9 cellular contexts compared by ENCODE assay signal in genomic region chr7:43905954-43906326, GRCh38. TPM values are rescaled to one million over a fixed set of nuclear protein-coding genes. Genes with fewer than 3 reads are reported as not detected.
A peak's percentile ranks its signal among the peaks of the same experiment; 100 is the strongest.
DNase-seq lines count a peak whose midpoint lies in the region; ATAC-seq, FAIRE-seq and TF ChIP-seq lines count a peak whose summit lies in the region.
"Had no signal": no experiment of that assay in that cellular context is flagged by ENCODE, and none has a peak within 500 bp of the region (broad histone marks: within the 10 kb centered on the region; RNA-seq: fewer than 3 reads in every experiment).

No MANE protein-coding gene starts in this region.

- CTCF ChIA-PET in activated CD4-positive, alpha-beta T cell treated with anti-CD3 and anti-CD28 coated beads for 36 hours (lab: Charles Lee): no interaction called here
- CTCF ChIA-PET in HepG2 (lab: Yijun Ruan, JAX; ENCODE audit: low intra/inter-chr PET ratio, low total read pairs): no interaction called here

- no peaks in the 10 kb centered on the region for H3K9me3 Mint-ChIP-seq in activated CD4-positive, alpha-beta T cell treated with anti-CD3 and anti-CD28 coated beads for 36 hours (ENCODE audit: low read depth)
- no peaks in the 10 kb centered on the region for H3K9me3 Mint-ChIP-seq in dendritic cell treated with granulocyte-macrophage colony-stimulating factor and Interleukin-4, amounts not matched to agents 40 ng/mL and 50 ng/mL, for 4 days
- H3K9me3 Mint-ChIP-seq in stimulated activated memory B cell treated with anti-CD40 and anti-IgM and Interleukin-4, amounts not matched to agents 10 μg/mL and 1 μg/mL and 100 μg/mL, for 72 hours: no peaks in the 10 kb centered on the region

- H3K27me3 Mint-ChIP-seq in activated CD4-positive, alpha-beta T cell treated with anti-CD3 and anti-CD28 coated beads for 36 hours: no peaks in the 10 kb centered on the region
- no peaks in the 10 kb centered on the region for H3K27me3 Mint-ChIP-seq in dendritic cell treated with granulocyte-macrophage colony-stimulating factor and Interleukin-4, amounts not matched to agents 40 ng/mL and 50 ng/mL, for 4 days
- no peaks in the 10 kb centered on the region for H3K27me3 Mint-ChIP-seq in stimulated activated memory B cell treated with anti-CD40 and anti-IgM and Interleukin-4, amounts not matched to agents 10 μg/mL and 1 μg/mL and 100 μg/mL, for 72 hours

- H3K4me3 Mint-ChIP-seq in activated CD4-positive, alpha-beta T cell treated with anti-CD3 and anti-CD28 coated beads for 36 hours: peak overlapping the region; percentile 89
- peak overlapping the region; percentile 91 for H3K4me3 Mint-ChIP-seq in dendritic cell treated with granulocyte-macrophage colony-stimulating factor and Interleukin-4, amounts not matched to agents 40 ng/mL and 50 ng/mL, for 4 days
- peak overlapping the region; percentile 93 for H3K4me3 Mint-ChIP-seq in stimulated activated memory B cell treated with anti-CD40 and anti-IgM and Interleukin-4, amounts not matched to agents 10 μg/mL and 1 μg/mL and 100 μg/mL, for 72 hours

- no peak for FAIRE-seq in HepG2 (lab: Jason Lieb, UNC)
- FAIRE-seq: colon had no signal

- no peaks in the 10 kb centered on the region; the same call in 1 of the 2 replicates for H3K79me2 ChIP-seq in KMS-11 (ENCODE audit: insufficient read depth, low read depth)
- H3K79me2 ChIP-seq in HepG2 (ENCODE audit: insufficient read depth, low read length): peaks cover 44% of the 10 kb centered on the region

- H4K20me1 ChIP-seq in KMS-11 (ENCODE audit: insufficient read depth) (no peaks in the 10 kb centered on the region), HepG2 (ENCODE audit: insufficient read depth, low read length) (peaks cover 23% of the 10 kb centered on the region)

- H3K4me1 Mint-ChIP-seq in activated CD4-positive, alpha-beta T cell treated with anti-CD3 and anti-CD28 coated beads for 36 hours: peaks cover 33% of the 10 kb centered on the region
- H3K4me1 Mint-ChIP-seq in dendritic cell treated with granulocyte-macrophage colony-stimulating factor and Interleukin-4, amounts not matched to agents 40 ng/mL and 50 ng/mL, for 4 days (ENCODE audit: low read depth): peaks cover 39% of the 10 kb centered on the region
- H3K4me1 Mint-ChIP-seq in stimulated activated memory B cell treated with anti-CD40 and anti-IgM and Interleukin-4, amounts not matched to agents 10 μg/mL and 1 μg/mL and 100 μg/mL, for 72 hours: peaks cover 37% of the 10 kb centered on the region

- no peak for TF ChIP-seq POLR2A in HepG2 (IDR thresholded peaks at IDR 0.05; ENCODE audit: insufficient read depth in 1 of 2, low read depth in 2 of 2, low read length in 2 of 2)

- no peaks in the 10 kb centered on the region for H3K9me3 ChIP-seq in HepG2 (ENCODE audit: low read length)

- POLR2A ChIA-PET in activated CD4-positive, alpha-beta T cell treated with anti-CD3 and anti-CD28 coated beads for 36 hours (lab: Charles Lee): no interaction called here
- POLR2A ChIA-PET in HepG2 (lab: Yijun Ruan, JAX): interaction anchor here (1.0 to 2.5 kb wide), 5 partner anchors 21 to 266 kb away, joined by 3 to 36 read pairs (median 7); partner anchors contain the start of genes MRPS24 and UBE2D4

- DNase-seq in G401 (ENCODE audit: low spot score): peak; percentile 46
- peak; percentile 49 for DNase-seq in activated CD4-positive, alpha-beta T cell treated with anti-CD3 and anti-CD28 coated beads for 36 hours
- peak; percentile 14 for DNase-seq in HepG2 (ENCODE audit: low spot score)
- no peak for DNase-seq in T1000 (lab: John Stamatoyannopoulos, UW)

- H3K36me3 ChIP-seq in KMS-11 (ENCODE audit: insufficient read depth) (no peaks in the 10 kb centered on the region), HepG2 (replicated peaks in 1 of 2; ENCODE audit: control insufficient read depth in 1 of 2, insufficient read depth in 2 of 2, low read length in 2 of 2) (peaks cover 3 to 5% of the 10 kb centered on the region in 2 experiments; a peak in 3 of 5 replicates)

- peaks cover 4% of the 10 kb centered on the region for H3K36me3 Mint-ChIP-seq in activated CD4-positive, alpha-beta T cell treated with anti-CD3 and anti-CD28 coated beads for 36 hours (ENCODE audit: low read depth)
- peaks cover 24% of the 10 kb centered on the region for H3K36me3 Mint-ChIP-seq in dendritic cell treated with granulocyte-macrophage colony-stimulating factor and Interleukin-4, amounts not matched to agents 40 ng/mL and 50 ng/mL, for 4 days (ENCODE audit: low read depth)
- H3K36me3 Mint-ChIP-seq in stimulated activated memory B cell treated with anti-CD40 and anti-IgM and Interleukin-4, amounts not matched to agents 10 μg/mL and 1 μg/mL and 100 μg/mL, for 72 hours: peaks cover 5% of the 10 kb centered on the region

- TF ChIP-seq RAD21 in HepG2 (CRISPR knock-in tag; IDR thresholded peaks at IDR 0.05): no peak

- H3K9ac ChIP-seq in KMS-11: peak overlapping the region; percentile 69; the same call in 1 of the 2 replicates
- peak overlapping the region; percentile 93 for H3K9ac ChIP-seq in HepG2 (ENCODE audit: insufficient read depth, low read depth, low read length)

- in situ Hi-C loops in G401 (cut with HindIII; ENCODE audit: low sequenced_read_pairs): no loop called here
- in situ Hi-C loops in HepG2 (cut with HindIII; ENCODE audit: extremely low pct_ligation_motif_present, low pct_unique_long_range_greater_than_20kb): no loop called here

- H3K27me3 ChIP-seq in KMS-11 (ENCODE audit: insufficient read depth, low read depth) (no peaks in the 10 kb centered on the region), HepG2 (ENCODE audit: control insufficient read depth in 1 of 2, insufficient read depth in 2 of 2, low read length in 2 of 2) (no peaks in the 10 kb centered on the region)

- H3K4me3 ChIP-seq in KMS-11 (IDR thresholded peaks at IDR 0.05; ENCODE audit: insufficient read depth, low read depth, low read length): no peak overlapping the region
- peak overlapping the region; percentile 70 to 87 (median 83) for H3K4me3 ChIP-seq in HepG2 (replicated peaks in 1 of 3; ENCODE audit: insufficient read depth in 1 of 3, low read depth in 2 of 3, low read length in 3 of 3)

- H3K4me1 ChIP-seq in KMS-11 (ENCODE audit: low read depth, poor library complexity, severe bottlenecking) (peaks cover 27% of the 10 kb centered on the region), HepG2 (ENCODE audit: insufficient read depth, low read length) (peaks cover 36% of the 10 kb centered on the region)

- ATAC-seq in GM21723 (IDR thresholded peaks at IDR 0.05; ENCODE audit: unreplicated experiment) (peak; percentile 47), HepG2 (peak; percentile 45)
- ATAC-seq in activated CD4-positive, alpha-beta T cell treated with anti-CD3 and anti-CD28 coated beads for 36 hours: peak; percentile 30
- peak; percentile 65 for ATAC-seq in stimulated activated memory B cell treated with anti-CD40 and anti-IgM and Interleukin-4, amounts not matched to agents 10 μg/mL and 1 μg/mL and 100 μg/mL, for 72 hours

- peak overlapping the region; percentile 62 for H2AFZ ChIP-seq in KMS-11 (ENCODE audit: low read depth)
- H2AFZ ChIP-seq in HepG2 (ENCODE audit: low read length): no peak overlapping the region

- BruUV-seq in HepG2 (replicated peaks; lab: Mats Ljungman, UMichigan): no TSS peak

- TF ChIP-seq CTCF in KMS-11 (conservative IDR thresholded peaks at IDR 0.05; ENCODE audit: low read depth, low read length) (no peak), HepG2 (CRISPR knock-in tag; IDR thresholded peaks at IDR 0.05) (no peak)

- TF ChIP-seq EP300 in HepG2 (IDR thresholded peaks at IDR 0.05; ENCODE audit: low read depth in 2 of 2, low read length in 2 of 2) (no peak), HepG2 (CRISPR knock-in tag; IDR thresholded peaks at IDR 0.05; ENCODE audit: borderline replicate concordance) (no peak)

- intact Hi-C loops in activated CD4-positive, alpha-beta T cell treated with anti-CD3 and anti-CD28 coated beads for 36 hours (cut with DNase I, micrococcal nuclease): loop anchor here (1.0 to 5.0 kb wide), 4 partner anchors 20 to 176 kb away; partner anchors contain the start of genes MRPS24 (in 2 of the 2), POLM (in 1 of the 2) and UBE2D4 (in 1 of the 2)
- intact Hi-C loops in dendritic cell treated with granulocyte-macrophage colony-stimulating factor and Interleukin-4, amounts not matched to agents 40 ng/mL and 50 ng/mL, for 4 days (cut with micrococcal nuclease): no loop called here
- intact Hi-C loops in HepG2 (cut with micrococcal nuclease; ENCODE audit: unreplicated experiment): loop anchor here (1.0 to 2.0 kb wide), 3 partner anchors 20 to 37 kb away; partner anchors contain the start of genes MRPS24 and UBE2D4

- no peak overlapping the region for H3K27ac ChIP-seq in KMS-11
- H3K27ac ChIP-seq in HepG2 (ENCODE audit: extremely low read length, insufficient read depth, low read length): peak overlapping the region; percentile 78

- H3K4me2 ChIP-seq in KMS-11: peak overlapping the region; percentile 59
- H3K4me2 ChIP-seq in HepG2 (ENCODE audit: low read depth, low read length): peak overlapping the region; percentile 70

- peak overlapping the region; percentile 96 for H3K27ac Mint-ChIP-seq in activated CD4-positive, alpha-beta T cell treated with anti-CD3 and anti-CD28 coated beads for 36 hours
- H3K27ac Mint-ChIP-seq in dendritic cell treated with granulocyte-macrophage colony-stimulating factor and Interleukin-4, amounts not matched to agents 40 ng/mL and 50 ng/mL, for 4 days: peak overlapping the region; percentile 88
- peak overlapping the region; percentile 87 for H3K27ac Mint-ChIP-seq in stimulated activated memory B cell treated with anti-CD40 and anti-IgM and Interleukin-4, amounts not matched to agents 10 μg/mL and 1 μg/mL and 100 μg/mL, for 72 hours

- WGBS in HepG2 (ENCODE audit: low lambda C conversion rate): 1% methylated on average over 6 of the region's 42 CpGs

RNA-seq across cellular contexts. Expression of gene URGCP, which starts 0.5 kb away (rescaled TPM):
- 30.9 and 39.4 TPM in 2 replicates for total RNA-seq in G401 (2014; rRNA removed; shearing (Covaris generic))
- total RNA-seq in activated CD4-positive, alpha-beta T cell treated with anti-CD3 and anti-CD28 coated beads for 36 hours: 10 to 100 TPM; 22.2 to 23.0 TPM
- 20.8 and 22.3 TPM in 2 replicates for total RNA-seq in HepG2 (2016; rRNA removed; fragmentation: Illumina TruSeq; extraction: Trizol)
- total RNA-seq in HepG2 (2016; cell fraction: cytosol; rRNA removed; fragmentation: Illumina TruSeq; extraction: Trizol; ENCODE audit: low read depth): 3.9 and 5.6 TPM in 2 replicates
- total RNA-seq in HepG2 (2016; cell fraction: insoluble cytoplasmic fraction; rRNA removed; fragmentation: Illumina TruSeq; extraction: Trizol): 19.9 and 24.0 TPM in 2 replicates
- 5.5 and 7.7 TPM in 2 replicates for total RNA-seq in HepG2 (2016; cell fraction: membrane; rRNA removed; fragmentation: Illumina TruSeq; extraction: Trizol)
- 12.6 and 14.4 TPM in 2 replicates for total RNA-seq in HepG2 (2016; cell fraction: nucleus; rRNA removed; fragmentation: Illumina TruSeq; extraction: Trizol)
- 25.8 and 29.7 TPM in 2 replicates for polyA plus RNA-seq in HepG2 (2011; rRNA removed)
- 14.7 and 17.8 TPM in 2 replicates for polyA plus RNA-seq in HepG2 (2011; cell fraction: cytosol; rRNA removed)
- 19.4 and 22.1 TPM in 2 replicates for polyA plus RNA-seq in HepG2 (2011; cell fraction: nucleus; rRNA removed)
- 13.7 and 15.6 TPM in 2 replicates for polyA plus RNA-seq in HepG2 (2012)
- polyA plus RNA-seq in HepG2 (2016; cell fraction: cytosol; fragmentation: Illumina TruSeq; extraction: Trizol; ENCODE audit: low read depth): 4.0 and 4.5 TPM in 2 replicates
- polyA plus RNA-seq in HepG2 (2016; cell fraction: insoluble cytoplasmic fraction; fragmentation: Illumina TruSeq; extraction: Trizol; ENCODE audit: low read depth): 14.1 and 16.1 TPM in 2 replicates
- 3.7 and 3.8 TPM in 2 replicates for polyA plus RNA-seq in HepG2 (2016; cell fraction: membrane; fragmentation: Illumina TruSeq; extraction: Trizol; ENCODE audit: low read depth)
- polyA plus RNA-seq in HepG2 (2016; cell fraction: nucleus; fragmentation: Illumina TruSeq; extraction: Trizol; ENCODE audit: insufficient read depth, low read depth): 29.6 and 30.0 TPM in 2 replicates
- polyA minus RNA-seq in HepG2 (2011; rRNA and poly(A)+ RNA removed; ENCODE audit: low replicate concordance): 30.5 and 51.3 TPM in 2 replicates
- 14.4 and 19.8 TPM in 2 replicates for polyA minus RNA-seq in HepG2 (2011; cell fraction: cytosol; rRNA and poly(A)+ RNA removed)
- 16.4 and 18.4 TPM in 2 replicates for polyA minus RNA-seq in HepG2 (2011; cell fraction: nucleus; rRNA and poly(A)+ RNA removed)

RNA-seq across cellular contexts. Expression of gene UBE2D4, which starts 20.3 kb away (rescaled TPM):
- 7.0 and 14.7 TPM in 2 replicates for total RNA-seq in G401 (2014; rRNA removed; shearing (Covaris generic))
- 10 to 100 TPM; 10.1 to 10.7 TPM for total RNA-seq in activated CD4-positive, alpha-beta T cell treated with anti-CD3 and anti-CD28 coated beads for 36 hours
- 9.9 and 11.2 TPM in 2 replicates for total RNA-seq in HepG2 (2016; rRNA removed; fragmentation: Illumina TruSeq; extraction: Trizol)
- total RNA-seq in HepG2 (2016; cell fraction: cytosol; rRNA removed; fragmentation: Illumina TruSeq; extraction: Trizol; ENCODE audit: low read depth): 27.1 and 31.4 TPM in 2 replicates
- 7.7 and 8.5 TPM in 2 replicates for total RNA-seq in HepG2 (2016; cell fraction: insoluble cytoplasmic fraction; rRNA removed; fragmentation: Illumina TruSeq; extraction: Trizol)
- 39.7 and 40.1 TPM in 2 replicates for total RNA-seq in HepG2 (2016; cell fraction: membrane; rRNA removed; fragmentation: Illumina TruSeq; extraction: Trizol)
- 4.1 and 4.4 TPM in 2 replicates for total RNA-seq in HepG2 (2016; cell fraction: nucleus; rRNA removed; fragmentation: Illumina TruSeq; extraction: Trizol)
- 14.2 and 16.0 TPM in 2 replicates for polyA plus RNA-seq in HepG2 (2011; rRNA removed)
- 13.8 and 14.2 TPM in 2 replicates for polyA plus RNA-seq in HepG2 (2011; cell fraction: cytosol; rRNA removed)
- 3.6 and 5.4 TPM in 2 replicates for polyA plus RNA-seq in HepG2 (2011; cell fraction: nucleus; rRNA removed)
- 6.9 and 8.8 TPM in 2 replicates for polyA plus RNA-seq in HepG2 (2012)
- polyA plus RNA-seq in HepG2 (2016; cell fraction: cytosol; fragmentation: Illumina TruSeq; extraction: Trizol; ENCODE audit: low read depth): 91.7 and 93.4 TPM in 2 replicates
- 15.2 and 16.0 TPM in 2 replicates for polyA plus RNA-seq in HepG2 (2016; cell fraction: insoluble cytoplasmic fraction; fragmentation: Illumina TruSeq; extraction: Trizol; ENCODE audit: low read depth)
- 66.7 and 74.8 TPM in 2 replicates for polyA plus RNA-seq in HepG2 (2016; cell fraction: membrane; fragmentation: Illumina TruSeq; extraction: Trizol; ENCODE audit: low read depth)
- polyA plus RNA-seq in HepG2 (2016; cell fraction: nucleus; fragmentation: Illumina TruSeq; extraction: Trizol; ENCODE audit: insufficient read depth, low read depth): 10.1 and 10.4 TPM in 2 replicates
- 31.2 and 45.4 TPM in 2 replicates for polyA minus RNA-seq in HepG2 (2011; rRNA and poly(A)+ RNA removed; ENCODE audit: low replicate concordance)
- 5.8 and 6.0 TPM in 2 replicates for polyA minus RNA-seq in HepG2 (2011; cell fraction: cytosol; rRNA and poly(A)+ RNA removed)
- polyA minus RNA-seq in HepG2 (2011; cell fraction: nucleus; rRNA and poly(A)+ RNA removed): 4.4 and 5.1 TPM in 2 replicates

RNA-seq across cellular contexts. Expression of gene MRPS24, which starts 36.6 kb away (rescaled TPM):
- total RNA-seq in G401 (2014; rRNA removed; shearing (Covaris generic)): 143 and 192 TPM in 2 replicates
- total RNA-seq in activated CD4-positive, alpha-beta T cell treated with anti-CD3 and anti-CD28 coated beads for 36 hours: 100 to 1,000 TPM; 121 to 149 TPM
- 135 and 143 TPM in 2 replicates for total RNA-seq in HepG2 (2016; rRNA removed; fragmentation: Illumina TruSeq; extraction: Trizol)
- total RNA-seq in HepG2 (2016; cell fraction: cytosol; rRNA removed; fragmentation: Illumina TruSeq; extraction: Trizol; ENCODE audit: low read depth): 121 and 142 TPM in 2 replicates
- total RNA-seq in HepG2 (2016; cell fraction: insoluble cytoplasmic fraction; rRNA removed; fragmentation: Illumina TruSeq; extraction: Trizol): 140 and 157 TPM in 2 replicates
- total RNA-seq in HepG2 (2016; cell fraction: membrane; rRNA removed; fragmentation: Illumina TruSeq; extraction: Trizol): 117 and 135 TPM in 2 replicates
- 60.4 and 60.7 TPM in 2 replicates for total RNA-seq in HepG2 (2016; cell fraction: nucleus; rRNA removed; fragmentation: Illumina TruSeq; extraction: Trizol)
- 153 and 162 TPM in 2 replicates for polyA plus RNA-seq in HepG2 (2011; rRNA removed)
- 180 and 315 TPM in 2 replicates for polyA plus RNA-seq in HepG2 (2011; cell fraction: cytosol; rRNA removed)
- 97.9 and 112 TPM in 2 replicates for polyA plus RNA-seq in HepG2 (2011; cell fraction: nucleus; rRNA removed)
- 131 and 143 TPM in 2 replicates for polyA plus RNA-seq in HepG2 (2012)
- polyA plus RNA-seq in HepG2 (2016; cell fraction: cytosol; fragmentation: Illumina TruSeq; extraction: Trizol; ENCODE audit: low read depth): 161 and 177 TPM in 2 replicates
- 160 and 176 TPM in 2 replicates for polyA plus RNA-seq in HepG2 (2016; cell fraction: insoluble cytoplasmic fraction; fragmentation: Illumina TruSeq; extraction: Trizol; ENCODE audit: low read depth)
- 136 TPM in 2 replicates for polyA plus RNA-seq in HepG2 (2016; cell fraction: membrane; fragmentation: Illumina TruSeq; extraction: Trizol; ENCODE audit: low read depth)
- 98.7 and 110 TPM in 2 replicates for polyA plus RNA-seq in HepG2 (2016; cell fraction: nucleus; fragmentation: Illumina TruSeq; extraction: Trizol; ENCODE audit: insufficient read depth, low read depth)
- 157 and 159 TPM in 2 replicates for polyA minus RNA-seq in HepG2 (2011; rRNA and poly(A)+ RNA removed; ENCODE audit: low replicate concordance)
- polyA minus RNA-seq in HepG2 (2011; cell fraction: cytosol; rRNA and poly(A)+ RNA removed): 50.6 and 68.1 TPM in 2 replicates
- polyA minus RNA-seq in HepG2 (2011; cell fraction: nucleus; rRNA and poly(A)+ RNA removed): 22.4 TPM in 2 replicates
